ENCODE assay signal across 13 cellular contexts in the genomic region with DNA sequence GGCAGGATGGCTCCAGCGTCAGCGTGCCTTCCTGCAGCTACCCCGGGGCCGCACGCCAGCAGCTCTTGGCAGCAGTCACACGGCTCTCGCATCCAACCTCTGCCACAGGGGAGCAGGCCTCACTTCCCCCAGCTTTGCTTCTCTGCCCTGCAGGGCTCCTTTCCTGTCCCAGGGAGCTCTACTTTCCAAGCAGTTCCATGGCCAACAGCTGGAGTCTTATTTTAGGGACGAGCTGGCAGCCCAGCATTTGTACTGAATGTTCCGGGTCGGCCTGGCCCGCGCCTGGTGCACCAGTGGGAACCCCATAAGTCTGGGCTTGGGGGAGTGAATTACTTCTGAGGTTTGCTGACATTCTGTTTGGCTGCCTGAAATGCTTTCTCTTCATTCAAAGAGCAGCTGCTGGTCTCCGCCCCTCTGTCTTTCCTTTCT. TPM values are rescaled to one million over a fixed set of nuclear protein-coding genes. Genes with fewer than 3 reads are reported as not detected.
DNase-seq lines count a peak whose midpoint lies in the region; ATAC-seq and TF ChIP-seq lines count a peak whose summit lies in the region.
"Had no signal": no experiment of that assay in that cellular context is flagged by ENCODE, and none has a peak within 500 bp of the region (broad histone marks: within the 10 kb centered on the region; RNA-seq: fewer than 3 reads in every experiment).

No MANE protein-coding gene starts in this region.

- H3K9me3 ChIP-seq in right cardiac atrium (ENCODE audit: control insufficient read depth, low read length) = no peaks in the 10 kb centered on the region
- no peaks in the 10 kb centered on the region for H3K9me3 ChIP-seq in prostate gland
- H3K9me3 ChIP-seq: HAP-1 had no signal

- no peaks in the 10 kb centered on the region for H3K36me3 ChIP-seq in prostate gland
- H3K36me3 ChIP-seq: HAP-1 had no signal

- TF ChIP-seq POLR2A in prostate gland (IDR thresholded peaks at IDR 0.05) = no peak

- ATAC-seq in right cardiac atrium = peak; percentile 80 to 92
- no peak for ATAC-seq in activated T-cell treated with anti-CD3 and anti-CD28 coated beads, Interleukin-2, amount 50 U/mL, for 72 hours (replicated peaks in 1 of 2)
- no peak for ATAC-seq in activated CD4-positive, CD25-positive, alpha-beta regulatory T cell treated with anti-CD3 and anti-CD28 coated beads, Interleukin-2, amount 50 U/mL, for 24 hours

- peaks cover 6% of the 10 kb centered on the region for H3K4me1 Mint-ChIP-seq in activated T-cell treated with anti-CD3 and anti-CD28 coated beads, Interleukin-2, amount 50 U/mL, for 72 hours (ENCODE audit: low read depth)

- H3K27me3 Mint-ChIP-seq in activated T-cell treated with anti-CD3 and anti-CD28 coated beads, Interleukin-2, amount 50 U/mL, for 72 hours (ENCODE audit: low read depth) = no peaks in the 10 kb centered on the region

- H3K27ac ChIP-seq in right cardiac atrium (ENCODE audit: low read length) (peak overlapping the region; percentile 83), prostate gland (peak overlapping the region; percentile 52 to 72)

- TF ChIP-seq CTCF in AG10803 (conservative IDR thresholded peaks at IDR 0.05; ENCODE audit: low read length) (no peak), astrocyte of the spinal cord (IDR thresholded peaks at IDR 0.05; ENCODE audit: low read depth, low read length) (no peak), prostate gland (IDR thresholded peaks at IDR 0.05) (peak in 1 of 4 experiments; percentile 21)

- no peak overlapping the region for H3K27ac Mint-ChIP-seq in activated T-cell treated with anti-CD3 and anti-CD28 coated beads, Interleukin-2, amount 50 U/mL, for 72 hours

- H3K4me1 ChIP-seq in right cardiac atrium (ENCODE audit: control insufficient read depth, insufficient read depth, low read length) (peaks cover 12% of the 10 kb centered on the region), prostate gland (replicated peaks) (peaks cover 7% of the 10 kb centered on the region)

- H3K27me3 ChIP-seq in right cardiac atrium (ENCODE audit: control insufficient read depth, insufficient read depth) = no peaks in the 10 kb centered on the region
- H3K27me3 ChIP-seq in prostate gland (replicated peaks; ENCODE audit: insufficient read depth) = no peaks in the 10 kb centered on the region

- WGBS in right cardiac atrium = 21% methylated on average over 13 of the region's 13 CpGs
- 24% methylated on average over 13 of the region's 13 CpGs for WGBS in prostate gland

- in situ Hi-C loops in astrocyte of the spinal cord (cut with HindIII; ENCODE audit: low sequenced_read_pairs) = no loop called here

- no peaks in the 10 kb centered on the region for H3K9me3 Mint-ChIP-seq in activated T-cell treated with anti-CD3 and anti-CD28 coated beads, Interleukin-2, amount 50 U/mL, for 72 hours

- peak; percentile 10 for DNase-seq in AG10803 (ENCODE audit: low read depth)
- DNase-seq in astrocyte of the spinal cord (ENCODE audit: low read depth, low spot score) = peak; percentile 12
- DNase-seq in right cardiac atrium = peak; percentile 82 to 95 (median 93)
- peak; percentile 62 for DNase-seq in prostate gland (ENCODE audit: low spot score)
- DNase-seq in activated T-cell treated with anti-CD3 and anti-CD28 coated beads, Interleukin-2, amount 50 U/mL, for 72 hours = no peak
- DNase-seq in HUDEP-2 (lab: John Stamatoyannopoulos, UW; ENCODE audit: unreplicated experiment in 76 of 76) = no peak
- DNase-seq in AG08396 (ENCODE audit: low spot score) = no peak
- DNase-seq: activated CD4-positive, alpha-beta T cell treated with anti-CD3 and anti-CD28 coated beads for 48 hours; activated naive CD4-positive, alpha-beta T cell; NCI-H226 had no signal

- H3K4me3 Mint-ChIP-seq in activated T-cell treated with anti-CD3 and anti-CD28 coated beads, Interleukin-2, amount 50 U/mL, for 72 hours = no peak overlapping the region

- no peak overlapping the region for H3K4me3 ChIP-seq in AG10803 (ENCODE audit: low read length)
- H3K4me3 ChIP-seq in astrocyte of the spinal cord (ENCODE audit: low read depth, low read length) = no peak overlapping the region
- no peak overlapping the region for H3K4me3 ChIP-seq in right cardiac atrium (ENCODE audit: low read length)
- no peak overlapping the region for H3K4me3 ChIP-seq in prostate gland
- H3K4me3 ChIP-seq: HAP-1 had no signal

- intact Hi-C loops in right cardiac atrium (cut with DNase I) (no loop called here), prostate gland (cut with DNase I) (no loop called here)

- no peaks in the 10 kb centered on the region for H3K36me3 Mint-ChIP-seq in activated T-cell treated with anti-CD3 and anti-CD28 coated beads, Interleukin-2, amount 50 U/mL, for 72 hours (ENCODE audit: insufficient read depth in 2 of 2)

RNA-seq across cellular contexts. Expression of a gene that starts 34.6 kb away (rescaled TPM):
- total RNA-seq in right cardiac atrium (100 to 1,000 TPM in 2 of 4 donors, 10 to 100 TPM in 2; 27.6 to 133 (median 69.8) TPM), prostate gland (10 to 100 TPM; 28.4 to 88.5 TPM)
- polyA plus RNA-seq in right cardiac atrium = 157 TPM
- 1 to 10 TPM; 6.0 TPM for total RNA-seq in activated T-cell treated with anti-CD3 and anti-CD28 coated beads, Interleukin-2, amount 50 U/mL, for 72 hours
- total RNA-seq: SK-MEL-5 had no signal

Comparison
In these comparisons a context has a peak if more than half of its experiments do, and no peak if none do; other contexts are left out.
1. DNase-seq: peak in AG10803 (single experiment), astrocyte of the spinal cord (single experiment), right cardiac atrium (3 of 3) and prostate gland (single experiment); none in activated T-cell treated with anti-CD3 and anti-CD28 coated beads, Interleukin-2, amount 50 U/mL, for 72 hours (0 of 2), HUDEP-2 (0 of 76) and AG08396 (single experiment).
2. ATAC-seq: peak in right cardiac atrium (2 of 2); none in activated T-cell treated with anti-CD3 and anti-CD28 coated beads, Interleukin-2, amount 50 U/mL, for 72 hours (0 of 2) and activated CD4-positive, CD25-positive, alpha-beta regulatory T cell treated with anti-CD3 and anti-CD28 coated beads, Interleukin-2, amount 50 U/mL, for 24 hours (0 of 2).
3. RNA of a gene that starts 34.6 kb away (total RNA-seq): 27.6 to 133 TPM in right cardiac atrium and 28.4 to 88.5 TPM in prostate gland; 6.0 TPM in activated T-cell treated with anti-CD3 and anti-CD28 coated beads, Interleukin-2, amount 50 U/mL, for 72 hours; every median in the first group is over 4 times any median in the second.